ENCODE assay signal across 1 cellular context in genomic region chr14:94354638-94355185, GRCh38.
TF ChIP-seq lines count a peak whose summit lies in the region.

No MANE protein-coding gene starts in this region.

TF ChIP-seq in HCT116, 20 proteins besides CTCF, POLR2A, EP300 and RAD21:
- TF ChIP-seq SRF (IDR thresholded peaks at IDR 0.05; ENCODE audit: low read depth) (no peak), YY1 (IDR thresholded peaks at IDR 0.05; ENCODE audit: extremely low read depth, insufficient replicate concordance, low read depth, low read length) (no peak), REST (IDR thresholded peaks at IDR 0.05; ENCODE audit: low read depth) (no peak), FOSL1 (IDR thresholded peaks at IDR 0.05; ENCODE audit: low read depth) (no peak), SP1 (IDR thresholded peaks at IDR 0.05; ENCODE audit: low read depth) (no peak), ZFX (IDR thresholded peaks at IDR 0.05) (no peak), ZBTB33 (IDR thresholded peaks at IDR 0.05; ENCODE audit: extremely low read depth, insufficient replicate concordance, low read length) (no peak)
